ENCODE assay signal across 32 cellular contexts in the genomic region with DNA sequence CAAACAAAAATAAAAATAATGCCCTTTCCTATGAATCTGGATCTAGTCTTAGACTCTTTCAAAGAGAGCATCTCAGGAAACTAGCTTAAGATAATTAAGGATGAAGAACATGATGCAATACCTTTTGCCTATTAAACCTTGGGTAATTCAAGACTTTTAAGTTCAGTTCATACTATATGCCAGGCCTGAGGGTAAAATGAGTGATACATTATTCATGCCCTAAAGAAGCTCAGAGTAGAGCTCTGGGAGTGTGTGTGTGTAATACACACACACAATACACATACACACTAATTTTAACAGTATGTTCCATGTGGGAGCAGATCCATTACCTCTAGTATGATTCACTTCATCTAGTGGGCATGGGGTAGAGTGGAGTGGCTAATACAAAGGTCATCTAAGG.
"Had no signal": no experiment of that assay in that cellular context is flagged by ENCODE, and none has a peak within 500 bp of the region (broad histone marks: within the 10 kb centered on the region; RNA-seq: fewer than 3 reads in every experiment).

No MANE protein-coding gene starts in this region.

- H3K36me3 Mint-ChIP-seq: activated naive CD8-positive, alpha-beta T cell treated with anti-CD3 and anti-CD28 coated beads for 36 hours; immature natural killer cell; memory B cell; naive thymus-derived CD4-positive, alpha-beta T cell; stimulated activated naive B cell treated with anti-CD40 and anti-IgM and Interleukin-4, amounts not matched to agents 10 μg/mL and 1 μg/mL and 100 μg/mL, for 72 hours had no signal

- DNase-seq: activated CD4-positive, alpha-beta T cell treated with anti-CD3 and anti-CD28 coated beads for 4 hours; activated CD4-positive, alpha-beta T cell treated with anti-CD3 and anti-CD28 coated beads, Interleukin-2, amount 50 U/mL, for 4 hours; activated effector memory CD4-positive, alpha-beta T cell treated with anti-CD3 and anti-CD28 coated beads, Interleukin-2, amount 50 U/mL, for 16 hours; activated naive CD4-positive, alpha-beta T cell treated with anti-CD3 and anti-CD28 coated beads for 36 hours; activated naive CD8-positive, alpha-beta T cell treated with anti-CD3 and anti-CD28 coated beads for 36 hours; activated T-cell treated with anti-CD3 and anti-CD28 coated beads, Interleukin-2, amount 50 U/mL, for 1 hour; adrenal gland; brain microvascular endothelial cell; central memory CD4-positive, alpha-beta T cell; effector CD8-positive, alpha-beta T cell; erythroblast; heart left ventricle; hypothalamus; immature natural killer cell; midbrain; naive thymus-derived CD4-positive, alpha-beta T cell; ovary; stimulated activated CD4-positive, alpha-beta T cell treated with anti-CD3 and anti-CD28 coated beads, Interleukin-15, amount 100 ng/mL, for 24 hours; stimulated activated CD4-positive, alpha-beta T cell treated with anti-CD3 and anti-CD28 coated beads, Interleukin-2, amount 100 ng/mL, for 24 hours; stimulated activated naive B cell treated with anti-CD40 and anti-IgM and Interleukin-4, amounts not matched to agents 10 μg/mL and 1 μg/mL and 100 μg/mL, for 72 hours; stomach; T-helper 1 cell; tibial artery; upper lobe of right lung had no signal

- ATAC-seq: heart left ventricle; naive thymus-derived CD4-positive, alpha-beta T cell; stimulated activated naive B cell treated with anti-CD40 and anti-IgM and Interleukin-4, amounts not matched to agents 10 μg/mL and 1 μg/mL and 100 μg/mL, for 72 hours; upper lobe of right lung had no signal

- H3K27ac ChIP-seq: adrenal gland, brain microvascular endothelial cell, heart left ventricle, ovary, stomach, suprapubic skin, tibial artery, upper lobe of right lung had no signal

- H3K4me3 Mint-ChIP-seq: activated naive CD4-positive, alpha-beta T cell treated with anti-CD3 and anti-CD28 coated beads for 36 hours; activated naive CD8-positive, alpha-beta T cell treated with anti-CD3 and anti-CD28 coated beads for 36 hours; activated T-helper 1 cell treated with anti-CD3 and anti-CD28 coated beads, Interleukin-12 subunit alpha, Interleukin-12 subunit beta, Interleukin-2, Interleukin-4 antibody, amounts not matched to agents 30 ng/mL and 10 ng/mL and 1 ng/mL, durations not matched to agents 14 hours and 24 hours and 36 hours; immature natural killer cell; memory B cell; naive thymus-derived CD4-positive, alpha-beta T cell; stimulated activated naive B cell treated with anti-CD40 and anti-IgM and Interleukin-4, amounts not matched to agents 10 μg/mL and 1 μg/mL and 100 μg/mL, for 72 hours; T-helper 2 cell treated with Interferon-gamma antibody and Interleukin-4, amounts not matched to agents 5 μg/mL and 100 μg/mL, for 36 hours had no signal

- H3K27ac Mint-ChIP-seq: activated naive CD4-positive, alpha-beta T cell treated with anti-CD3 and anti-CD28 coated beads for 36 hours; activated naive CD8-positive, alpha-beta T cell treated with anti-CD3 and anti-CD28 coated beads for 36 hours; activated T-helper 1 cell treated with anti-CD3 and anti-CD28 coated beads, Interleukin-12 subunit alpha, Interleukin-12 subunit beta, Interleukin-2, Interleukin-4 antibody, amounts not matched to agents 30 ng/mL and 10 ng/mL and 1 ng/mL, durations not matched to agents 14 hours and 24 hours and 36 hours; immature natural killer cell; memory B cell; naive thymus-derived CD4-positive, alpha-beta T cell; progenitor cell of endocrine pancreas; stimulated activated naive B cell treated with anti-CD40 and anti-IgM and Interleukin-4, amounts not matched to agents 10 μg/mL and 1 μg/mL and 100 μg/mL, for 72 hours; T-helper 2 cell treated with Interferon-gamma antibody and Interleukin-4, amounts not matched to agents 5 μg/mL and 100 μg/mL, for 36 hours had no signal

- FAIRE-seq: astrocyte, colon, endometrium had no signal

- H3K4me3 ChIP-seq: adrenal gland, heart left ventricle, ovary, stomach, suprapubic skin, tibial artery, upper lobe of right lung had no signal

- H3K36me3 ChIP-seq: adrenal gland, brain microvascular endothelial cell, heart left ventricle, ovary, stomach, suprapubic skin, tibial artery, upper lobe of right lung had no signal

- H3K27me3 ChIP-seq: adrenal gland, brain microvascular endothelial cell, heart left ventricle, ovary, stomach, suprapubic skin, tibial artery, upper lobe of right lung had no signal

- H3K4me1 ChIP-seq: adrenal gland, heart left ventricle, stomach, suprapubic skin, tibial artery, upper lobe of right lung had no signal

- H3K9me3 ChIP-seq: adrenal gland, ovary, stomach, suprapubic skin, tibial artery, upper lobe of right lung had no signal

- H3K27me3 Mint-ChIP-seq: activated naive CD8-positive, alpha-beta T cell treated with anti-CD3 and anti-CD28 coated beads for 36 hours; memory B cell; naive thymus-derived CD4-positive, alpha-beta T cell; progenitor cell of endocrine pancreas; stimulated activated naive B cell treated with anti-CD40 and anti-IgM and Interleukin-4, amounts not matched to agents 10 μg/mL and 1 μg/mL and 100 μg/mL, for 72 hours had no signal

- H3K4me1 Mint-ChIP-seq: activated naive CD8-positive, alpha-beta T cell treated with anti-CD3 and anti-CD28 coated beads for 36 hours; immature natural killer cell; memory B cell; naive thymus-derived CD4-positive, alpha-beta T cell; stimulated activated naive B cell treated with anti-CD40 and anti-IgM and Interleukin-4, amounts not matched to agents 10 μg/mL and 1 μg/mL and 100 μg/mL, for 72 hours had no signal
